9 cellular contexts compared by ENCODE assay signal in the genomic region with DNA sequence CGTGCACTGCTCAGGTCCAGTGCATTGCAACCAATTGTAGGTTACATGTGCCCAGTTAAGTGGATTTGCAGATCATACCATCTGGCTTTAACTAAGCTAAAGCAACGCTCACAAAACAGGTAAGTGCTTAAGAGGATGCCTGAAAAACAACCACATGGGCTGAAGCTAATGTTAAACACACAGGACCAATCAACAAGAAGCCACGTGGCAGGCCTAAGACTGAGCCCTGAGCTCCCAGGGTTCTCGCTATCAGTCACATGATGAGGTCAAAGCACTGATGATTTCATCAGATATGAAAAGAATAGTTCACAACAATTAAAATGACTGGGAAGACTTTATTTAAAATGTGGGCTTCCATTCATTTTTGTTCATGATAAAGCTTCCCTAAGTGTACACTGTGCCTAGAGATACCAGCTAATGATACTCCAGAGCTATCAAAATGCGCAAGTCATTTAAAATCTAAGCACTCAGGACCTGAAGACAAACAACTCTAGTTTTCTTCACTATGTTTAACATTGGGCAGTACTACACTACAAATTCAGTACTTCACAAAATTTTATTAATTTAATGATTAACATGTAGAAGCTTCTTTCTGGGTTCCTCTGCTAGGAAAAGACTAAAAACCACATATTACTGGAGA.
A peak's percentile ranks its signal among the peaks of the same experiment; 100 is the strongest.
DNase-seq lines count a peak whose midpoint lies in the region; ATAC-seq and TF ChIP-seq lines count a peak whose summit lies in the region.
"Had no signal": no experiment of that assay in that cellular context is flagged by ENCODE, and none has a peak within 500 bp of the region (broad histone marks: within the 10 kb centered on the region; RNA-seq: fewer than 3 reads in every experiment).

No MANE protein-coding gene starts in this region.

- H3K27me3 Mint-ChIP-seq in CD4-positive, CD25-positive, alpha-beta regulatory T cell = no peaks in the 10 kb centered on the region
- H3K27me3 Mint-ChIP-seq in IgD-negative memory B cell = no peaks in the 10 kb centered on the region
- no peaks in the 10 kb centered on the region for H3K27me3 Mint-ChIP-seq in activated naive CD8-positive, alpha-beta T cell treated with anti-CD3 and anti-CD28 coated beads, Interleukin-2, amount 50 U/mL, for 24 hours

- H3K36me3 ChIP-seq in CD4-positive, CD25-positive, alpha-beta regulatory T cell (ENCODE audit: control insufficient read depth, insufficient read depth, low read length) = no peaks in the 10 kb centered on the region
- H3K36me3 ChIP-seq in mesodermal cell (ENCODE audit: control insufficient read depth, insufficient read depth, low read length) (no peaks in the 10 kb centered on the region), testis (ENCODE audit: low read depth, missing control alignments) (no peaks in the 10 kb centered on the region)

- TF ChIP-seq POLR2A in testis (IDR thresholded peaks at IDR 0.05) = no peak

- peak; percentile 45 to 47 for ATAC-seq in CD4-positive, CD25-positive, alpha-beta regulatory T cell (ENCODE audit: low read depth in 2 of 2)
- peak; percentile 40 for ATAC-seq in activated naive CD8-positive, alpha-beta T cell treated with anti-CD3 and anti-CD28 coated beads, Interleukin-2, amount 50 U/mL, for 24 hours
- ATAC-seq in HG03280 (IDR thresholded peaks at IDR 0.05; ENCODE audit: unreplicated experiment) = no peak

- H3K4me3 Mint-ChIP-seq in CD4-positive, CD25-positive, alpha-beta regulatory T cell = peak overlapping the region; percentile 41 to 59 (median 52)
- H3K4me3 Mint-ChIP-seq in IgD-negative memory B cell = peak overlapping the region in 3 of 4 donors; percentile 39 to 79 (median 72)
- H3K4me3 Mint-ChIP-seq in activated naive CD8-positive, alpha-beta T cell treated with anti-CD3 and anti-CD28 coated beads, Interleukin-2, amount 50 U/mL, for 24 hours = peak overlapping the region; percentile 19

- no peaks in the 10 kb centered on the region for H3K9me3 Mint-ChIP-seq in CD4-positive, CD25-positive, alpha-beta regulatory T cell
- H3K9me3 Mint-ChIP-seq in IgD-negative memory B cell = no peaks in the 10 kb centered on the region
- H3K9me3 Mint-ChIP-seq in activated naive CD8-positive, alpha-beta T cell treated with anti-CD3 and anti-CD28 coated beads, Interleukin-2, amount 50 U/mL, for 24 hours = peaks cover 4% of the 10 kb centered on the region

- WGBS in mesodermal cell (ENCODE audit: insufficient coverage in 2 of 2), 2 experiments = 92 to 97% methylated on average over 2 to 4 of the region's 5 CpGs
- WGBS in testis, 2 donors = 92 to 96% methylated on average over 5 of the region's 5 CpGs

- H3K27ac ChIP-seq in CD4-positive, CD25-positive, alpha-beta regulatory T cell (ENCODE audit: insufficient read depth, low read length, poor library complexity, severe bottlenecking) = peak overlapping the region; percentile 94
- peak overlapping the region; percentile 92 for H3K27ac ChIP-seq in mesodermal cell (ENCODE audit: low read depth, low read length, severe bottlenecking)
- no peak overlapping the region for H3K27ac ChIP-seq in testis

- H3K4me1 ChIP-seq in CD4-positive, CD25-positive, alpha-beta regulatory T cell (ENCODE audit: control insufficient read depth, insufficient read depth, low read length, poor library complexity, severe bottlenecking) = peaks cover 90% of the 10 kb centered on the region
- H3K4me1 ChIP-seq in mesodermal cell (ENCODE audit: control insufficient read depth, insufficient read depth, low read length, poor library complexity, severe bottlenecking) (peaks cover 77% of the 10 kb centered on the region), testis (peaks cover 10% of the 10 kb centered on the region)

- intact Hi-C loops in testis (cut with DNase I; ENCODE audit: low total_unique reads) = no loop called here

- no peaks in the 10 kb centered on the region for H3K27me3 ChIP-seq in CD4-positive, CD25-positive, alpha-beta regulatory T cell (ENCODE audit: control insufficient read depth, insufficient read depth, low read length)
- no peaks in the 10 kb centered on the region for H3K27me3 ChIP-seq in testis

- H3K4me3 ChIP-seq in CD4-positive, CD25-positive, alpha-beta regulatory T cell (ENCODE audit: low read depth, low read length) = peak overlapping the region; percentile 51
- H3K4me3 ChIP-seq in mesodermal cell (ENCODE audit: extremely low read depth, insufficient read depth, low read length, poor library complexity, severe bottlenecking) (no peak overlapping the region), testis (no peak overlapping the region)

- DNase-seq in CD4-positive, CD25-positive, alpha-beta regulatory T cell = peak in 1 of 3 donors; percentile 37
- no peak for DNase-seq in activated naive CD8-positive, alpha-beta T cell treated with anti-CD3 and anti-CD28 coated beads, Interleukin-2, amount 50 U/mL, for 24 hours
- DNase-seq in effector CD8-positive, alpha-beta T cell (lab: John Stamatoyannopoulos, UW) = no peak
- DNase-seq in middle frontal gyrus (ENCODE audit: extremely low spot score, low spot score) (no peak), testis (no peak)
- DNase-seq: DND-41 had no signal

- peaks cover 12% of the 10 kb centered on the region for H3K36me3 Mint-ChIP-seq in CD4-positive, CD25-positive, alpha-beta regulatory T cell
- H3K36me3 Mint-ChIP-seq in IgD-negative memory B cell = peaks cover 4% of the 10 kb centered on the region
- H3K36me3 Mint-ChIP-seq in activated naive CD8-positive, alpha-beta T cell treated with anti-CD3 and anti-CD28 coated beads, Interleukin-2, amount 50 U/mL, for 24 hours (ENCODE audit: low read depth) = peaks cover 9% of the 10 kb centered on the region

- H3K9me3 ChIP-seq in CD4-positive, CD25-positive, alpha-beta regulatory T cell (ENCODE audit: control insufficient read depth in 2 of 2, low read length in 2 of 2) = no peaks in the 10 kb centered on the region
- H3K9me3 ChIP-seq in mesodermal cell (ENCODE audit: control insufficient read depth, low read length) (no peaks in the 10 kb centered on the region), testis (no peaks in the 10 kb centered on the region)

- peak overlapping the region; percentile 57 to 89 (median 66) for H3K27ac Mint-ChIP-seq in CD4-positive, CD25-positive, alpha-beta regulatory T cell
- peak overlapping the region; percentile 53 to 95 (median 63) for H3K27ac Mint-ChIP-seq in IgD-negative memory B cell
- H3K27ac Mint-ChIP-seq in activated naive CD8-positive, alpha-beta T cell treated with anti-CD3 and anti-CD28 coated beads, Interleukin-2, amount 50 U/mL, for 24 hours = peak overlapping the region; percentile 84

- peaks cover 60 to 98% (median 86%) of the 10 kb centered on the region in 4 donors for H3K4me1 Mint-ChIP-seq in CD4-positive, CD25-positive, alpha-beta regulatory T cell
- H3K4me1 Mint-ChIP-seq in IgD-negative memory B cell = peaks cover 76 to 86% (median 85%) of the 10 kb centered on the region in 3 donors
- H3K4me1 Mint-ChIP-seq in activated naive CD8-positive, alpha-beta T cell treated with anti-CD3 and anti-CD28 coated beads, Interleukin-2, amount 50 U/mL, for 24 hours = peaks cover 93% of the 10 kb centered on the region

- TF ChIP-seq CTCF in testis (IDR thresholded peaks at IDR 0.05) = no peak

Comparison
In these comparisons a context has a peak if more than half of its experiments do, and no peak if none do; other contexts are left out.
1. H3K27ac ChIP-seq: peak in CD4-positive, CD25-positive, alpha-beta regulatory T cell (single experiment) and mesodermal cell (single experiment); none in testis (0 of 2).
2. H3K4me3 Mint-ChIP-seq: peak in every context shown above with its lines; median percentile 72 in IgD-negative memory B cell; 52 in CD4-positive, CD25-positive, alpha-beta regulatory T cell; 19 in activated naive CD8-positive, alpha-beta T cell treated with anti-CD3 and anti-CD28 coated beads, Interleukin-2, amount 50 U/mL, for 24 hours.
3. Peak in every context shown above with its lines, with median percentiles within 50 percentile points of each other: H3K27ac Mint-ChIP-seq.